Comparison of ENCODE assay signal across 1 cellular context in the genomic region with DNA sequence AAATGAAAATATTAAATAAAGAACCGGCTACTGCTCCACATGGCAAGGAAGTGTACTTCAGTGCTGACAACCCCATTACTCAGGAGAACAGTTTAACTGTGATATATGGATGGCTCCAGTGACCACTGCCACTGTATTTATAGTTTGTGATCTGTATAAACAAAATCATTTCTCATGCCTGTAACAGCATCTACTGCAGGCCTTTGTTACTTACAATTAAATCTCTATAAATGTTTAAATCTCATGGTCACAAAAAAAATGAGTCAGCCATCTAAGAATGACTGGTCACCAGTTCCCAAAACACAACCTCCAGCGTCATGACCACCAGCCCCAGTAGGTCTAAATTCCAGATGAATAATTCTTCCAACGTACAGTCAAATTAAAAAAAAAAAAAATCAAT.
TF ChIP-seq lines count a peak whose summit lies in the region.

No MANE protein-coding gene starts in this region.

TF ChIP-seq in K562, 482 proteins besides CTCF, POLR2A, EP300 and RAD21:
- TF ChIP-seq, protein P1, sequence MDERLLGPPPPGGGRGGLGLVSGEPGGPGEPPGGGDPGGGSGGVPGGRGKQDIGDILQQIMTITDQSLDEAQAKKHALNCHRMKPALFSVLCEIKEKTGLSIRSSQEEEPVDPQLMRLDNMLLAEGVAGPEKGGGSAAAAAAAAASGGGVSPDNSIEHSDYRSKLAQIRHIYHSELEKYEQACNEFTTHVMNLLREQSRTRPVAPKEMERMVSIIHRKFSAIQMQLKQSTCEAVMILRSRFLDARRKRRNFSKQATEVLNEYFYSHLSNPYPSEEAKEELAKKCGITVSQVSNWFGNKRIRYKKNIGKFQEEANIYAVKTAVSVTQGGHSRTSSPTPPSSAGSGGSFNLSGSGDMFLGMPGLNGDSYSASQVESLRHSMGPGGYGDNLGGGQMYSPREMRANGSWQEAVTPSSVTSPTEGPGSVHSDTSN (CRISPR knock-in tag; IDR thresholded peaks at IDR 0.05; ENCODE audit: low read depth): no peak
- TF ChIP-seq, protein P1 (tag; conservative IDR thresholded peaks at IDR 0.05; ENCODE audit: low read depth): peak; percentile 61
- no peak for TF ChIP-seq POLR2AphosphoS2 (IDR thresholded peaks at IDR 0.05; ENCODE audit: low read length)
